ENCODE assay signal across 9 cellular contexts in genomic region chr15:67915374-67916050, GRCh38.
DNase-seq lines count a peak whose midpoint lies in the region; ATAC-seq, FAIRE-seq and TF ChIP-seq lines count a peak whose summit lies in the region.
"Had no signal": no experiment of that assay in that cellular context is flagged by ENCODE, and none has a peak within 500 bp of the region (broad histone marks: within the 10 kb centered on the region; RNA-seq: fewer than 3 reads in every experiment).

No MANE protein-coding gene starts in this region.

- H3K4me1 Mint-ChIP-seq in neural crest cell, result peaks cover 48% of the 10 kb centered on the region
- H3K4me1 Mint-ChIP-seq: CD4-positive, alpha-beta memory T cell had no signal

- H2AFZ ChIP-seq in endothelial cell of umbilical vein (ENCODE audit: low read depth, low read length), result no peak overlapping the region

- no peak overlapping the region for H3K4me2 ChIP-seq in endothelial cell of umbilical vein (ENCODE audit: insufficient read depth, low read length)

- H3K36me3 Mint-ChIP-seq in neural crest cell (ENCODE audit: low read depth), result peaks cover 3% of the 10 kb centered on the region
- H3K36me3 Mint-ChIP-seq: CD4-positive, alpha-beta memory T cell had no signal

- H3K4me3 ChIP-seq in endothelial cell of umbilical vein (replicated peaks in 1 of 3; ENCODE audit: insufficient read depth in 1 of 3, low read depth in 1 of 3, low read length in 3 of 3), result no peak overlapping the region

- peaks cover 8 to 13% of the 10 kb centered on the region in 2 experiments for H3K27me3 ChIP-seq in endothelial cell of umbilical vein (ENCODE audit: control insufficient read depth in 2 of 2, insufficient read depth in 2 of 2, low read length in 2 of 2)

- no TSS peak for BruUV-seq in endothelial cell of umbilical vein (replicated peaks; lab: Mats Ljungman, UMichigan)

- TF ChIP-seq POLR2A in endothelial cell of umbilical vein (IDR thresholded peaks at IDR 0.05; ENCODE audit: low read depth, low read length), result no peak

- intact Hi-C loops in endothelial cell of umbilical vein (cut with micrococcal nuclease), result no loop called here

- peak overlapping the region; percentile 2 for H3K27ac Mint-ChIP-seq in neural crest cell (ENCODE audit: unreplicated experiment)
- H3K27ac Mint-ChIP-seq: CD4-positive, alpha-beta memory T cell had no signal

- H3K36me3 ChIP-seq in endothelial cell of umbilical vein (ENCODE audit: control insufficient read depth in 2 of 2, extremely low read depth in 1 of 2, insufficient read depth in 2 of 2, low read length in 2 of 2), result no peaks in the 10 kb centered on the region

- H3K4me1 ChIP-seq in endothelial cell of umbilical vein (ENCODE audit: control insufficient read depth, extremely low read depth, insufficient read depth, low read length), result no peaks in the 10 kb centered on the region

- H3K9me3 Mint-ChIP-seq in neural crest cell, result no peaks in the 10 kb centered on the region

- CTCF ChIA-PET in endothelial cell of umbilical vein (lab: Charles Lee), result interaction anchor here (1.5 kb wide), 1 partner anchor 15 kb away, joined by 4 read pairs; no protein-coding TSS in a partner anchor

- H3K79me2 ChIP-seq in endothelial cell of umbilical vein (ENCODE audit: control insufficient read depth, insufficient read depth, low read length), result no peaks in the 10 kb centered on the region

- TF ChIP-seq CTCF in endothelial cell of umbilical vein (IDR thresholded peaks at IDR 0.05; ENCODE audit: extremely low read depth in 1 of 2, insufficient read depth in 1 of 2, low read depth in 1 of 2, low read length in 2 of 2) (no peak), neural crest cell (conservative IDR thresholded peaks at IDR 0.05) (no peak)

- DNase-seq in COR-L47 (lab: John Stamatoyannopoulos, UW) (peak; percentile 88), NCI-H446 (lab: John Stamatoyannopoulos, UW) (peak; percentile 80 to 82), endothelial cell of umbilical vein (ENCODE audit: low read depth, low spot score) (peak; percentile 52), neural crest cell (ENCODE audit: low read depth, low spot score) (no peak), NOMO-1 (lab: John Stamatoyannopoulos, UW; ENCODE audit: unreplicated experiment in 2 of 2) (no peak), activated gamma-delta T cell treated with Interleukin-2 at 50 U/mL for 16 hours (no peak), DMS114 treated with DMSO at 0.1 percent for 48 hours (lab: John Stamatoyannopoulos, UW; ENCODE audit: unreplicated experiment) (no peak)
- DNase-seq: CD4-positive, alpha-beta memory T cell had no signal

- no peak for FAIRE-seq in endothelial cell of umbilical vein (lab: Jason Lieb, UNC)

- no peaks in the 10 kb centered on the region for H3K27me3 Mint-ChIP-seq in neural crest cell (ENCODE audit: low read depth)

- no peaks in the 10 kb centered on the region for H4K20me1 ChIP-seq in endothelial cell of umbilical vein (replicated peaks; ENCODE audit: control insufficient read depth, extremely low read depth, insufficient read depth, low read length)

- H3K27ac ChIP-seq in endothelial cell of umbilical vein (ENCODE audit: insufficient read depth, low read depth, low read length), result no peak overlapping the region

- peak overlapping the region; percentile 8 for H3K4me3 Mint-ChIP-seq in neural crest cell

- POLR2A ChIA-PET in endothelial cell of umbilical vein (lab: Charles Lee), result no interaction called here

- no peak overlapping the region for H3K9ac ChIP-seq in endothelial cell of umbilical vein (replicated peaks; ENCODE audit: extremely low read depth, insufficient read depth, low read length)

- H3K9me1 ChIP-seq in endothelial cell of umbilical vein (replicated peaks; ENCODE audit: control insufficient read depth, extremely low read depth, insufficient read depth, low read length), result no peaks in the 10 kb centered on the region

- H3K9me3 ChIP-seq in endothelial cell of umbilical vein (replicated peaks; ENCODE audit: control insufficient read depth, insufficient read depth, low read length), result no peaks in the 10 kb centered on the region

- no peak for ATAC-seq in GM19397 (IDR thresholded peaks at IDR 0.05; ENCODE audit: unreplicated experiment)

- dilution Hi-C loops in endothelial cell of umbilical vein (cut with MboI; ENCODE audit: extremely low pct_ligation_motif_present, low sequenced_read_pairs), result no loop called here

TF ChIP-seq in endothelial cell of umbilical vein, 7 proteins besides CTCF, POLR2A, EP300 and RAD21:
- TF ChIP-seq EZH2 (IDR thresholded peaks at IDR 0.05; ENCODE audit: borderline replicate concordance, low read depth, low read length, severe bottlenecking) (no peak), POLR2AphosphoS5 (IDR thresholded peaks at IDR 0.05; ENCODE audit: insufficient read depth, low read depth, low read length) (no peak), MAX (IDR thresholded peaks at IDR 0.05; ENCODE audit: insufficient read depth, insufficient read length) (no peak), JUN (IDR thresholded peaks at IDR 0.05; ENCODE audit: borderline replicate concordance, insufficient read depth, insufficient read length, low read depth) (no peak), MYC (IDR thresholded peaks at IDR 0.05; ENCODE audit: low read depth, low read length) (no peak), FOS (IDR thresholded peaks at IDR 0.05; ENCODE audit: borderline replicate concordance, insufficient read depth, low read length) (no peak), GATA2 (IDR thresholded peaks at IDR 0.05; ENCODE audit: insufficient read depth, insufficient read length, low read depth, low read length) (no peak)

Comparison
In these comparisons a context has a peak if more than half of its experiments do, and no peak if none do; other contexts are left out.
1. DNase-seq: peak in COR-L47 (single experiment), NCI-H446 (2 of 2) and endothelial cell of umbilical vein (single experiment); none in neural crest cell (single experiment), NOMO-1 (0 of 2), activated gamma-delta T cell treated with Interleukin-2 at 50 U/mL for 16 hours (single experiment) and DMS114 treated with DMSO at 0.1 percent for 48 hours (single experiment).